ENCODE assay signal across 1 cellular context in the genomic region with DNA sequence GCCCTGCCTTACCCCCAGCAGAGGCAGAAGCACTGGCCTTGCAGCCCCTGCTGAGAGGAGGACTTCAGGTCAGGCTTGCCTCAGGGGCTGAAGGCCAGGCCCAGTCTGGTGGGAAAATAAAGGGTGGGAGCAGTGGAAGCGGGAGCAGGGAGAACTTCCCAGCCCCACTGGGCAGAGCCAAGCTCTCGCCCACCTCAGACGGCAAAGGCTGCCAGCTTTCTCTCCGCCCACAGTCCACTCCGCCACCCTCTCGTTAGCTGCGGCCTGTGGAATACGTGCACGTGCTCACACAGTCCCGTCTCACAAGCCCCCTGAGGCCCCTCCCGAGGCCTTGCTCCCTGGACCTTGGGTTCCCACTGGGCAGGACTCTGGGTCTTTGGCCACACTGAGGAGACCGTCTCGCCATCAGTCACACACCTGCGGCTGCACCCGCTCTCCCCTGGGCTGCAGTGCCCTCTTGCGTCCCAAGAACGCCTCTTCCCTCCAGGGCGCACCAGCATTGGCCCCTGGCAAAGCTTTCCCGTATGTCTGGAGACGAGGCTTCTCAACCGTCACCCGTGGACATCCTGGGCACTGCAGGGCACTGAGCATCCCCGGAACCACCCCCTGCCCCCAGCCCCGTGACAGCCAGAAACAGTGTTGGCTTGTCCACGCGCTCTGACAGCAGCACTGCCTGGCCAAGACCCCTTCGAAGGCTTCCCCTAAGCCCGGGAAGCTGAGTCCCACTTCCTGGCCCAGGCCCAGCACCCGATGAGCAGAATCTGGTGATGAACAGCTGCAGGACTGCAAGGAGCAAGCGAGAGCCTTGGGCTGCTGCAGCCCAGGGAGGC.
A peak's percentile ranks its signal among the peaks of the same experiment; 100 is the strongest.
TF ChIP-seq lines count a peak whose summit lies in the region.

No MANE protein-coding gene starts in this region.

TF ChIP-seq in HepG2, 621 proteins besides CTCF, POLR2A, EP300 and RAD21 (continued from another document and continues in another):
- TF ChIP-seq ZBED4 (CRISPR knock-in tag; IDR thresholded peaks at IDR 0.05; ENCODE audit: borderline replicate concordance) (no peak; the same call in 1 of the 2 replicates), FOXK2 (IDR thresholded peaks at IDR 0.05) (no peak), NFE2 (CRISPR knock-in tag; IDR thresholded peaks at IDR 0.05) (no peak), PRDM15 (CRISPR knock-in tag; IDR thresholded peaks at IDR 0.05) (no peak), ARID4A (CRISPR knock-in tag; IDR thresholded peaks at IDR 0.05; ENCODE audit: borderline replicate concordance) (peak; percentile 65), LCORL (IDR thresholded peaks at IDR 0.05) (no peak), LCORL (CRISPR knock-in tag; IDR thresholded peaks at IDR 0.05) (peak; percentile 92), HNF4A (CRISPR knock-in tag; IDR thresholded peaks at IDR 0.05) (peak; percentile 83), ZNF292 (CRISPR knock-in tag; IDR thresholded peaks at IDR 0.05; ENCODE audit: borderline replicate concordance, low read depth) (no peak), PRMT3 (CRISPR knock-in tag; IDR thresholded peaks at IDR 0.05; ENCODE audit: borderline replicate concordance, low read depth) (no peak), CEBPB (IDR thresholded peaks at IDR 0.05; ENCODE audit: borderline replicate concordance, low read depth, low read length) (no peak), HNF1B (CRISPR knock-in tag; IDR thresholded peaks at IDR 0.05) (peak; percentile 59; the same call in 1 of the 2 replicates), JUNB (CRISPR knock-in tag; IDR thresholded peaks at IDR 0.05; ENCODE audit: borderline replicate concordance) (no peak), ZBTB1 (CRISPR knock-in tag; IDR thresholded peaks at IDR 0.05; ENCODE audit: borderline replicate concordance) (no peak), ZNF512 (CRISPR knock-in tag; IDR thresholded peaks at IDR 0.05) (no peak), ERF (CRISPR knock-in tag; IDR thresholded peaks at IDR 0.05) (peak; percentile 75), HOXA3 (CRISPR knock-in tag; IDR thresholded peaks at IDR 0.05) (peak; percentile 80), FOXC1 (CRISPR knock-in tag; IDR thresholded peaks at IDR 0.05; ENCODE audit: borderline replicate concordance) (peak; percentile 83), ZNF382 (CRISPR knock-in tag; IDR thresholded peaks at IDR 0.05; ENCODE audit: borderline replicate concordance) (no peak), HNF4G (IDR thresholded peaks at IDR 0.05; ENCODE audit: borderline replicate concordance, low read depth, low read length) (peak; percentile 73), HNF4G (CRISPR knock-in tag; IDR thresholded peaks at IDR 0.05; ENCODE audit: borderline replicate concordance, low read depth) (peak; percentile 83; the same call in 1 of the 2 replicates), ZSCAN20 (CRISPR knock-in tag; IDR thresholded peaks at IDR 0.05; ENCODE audit: borderline replicate concordance) (no peak)
- TF ChIP-seq, protein P1, sequence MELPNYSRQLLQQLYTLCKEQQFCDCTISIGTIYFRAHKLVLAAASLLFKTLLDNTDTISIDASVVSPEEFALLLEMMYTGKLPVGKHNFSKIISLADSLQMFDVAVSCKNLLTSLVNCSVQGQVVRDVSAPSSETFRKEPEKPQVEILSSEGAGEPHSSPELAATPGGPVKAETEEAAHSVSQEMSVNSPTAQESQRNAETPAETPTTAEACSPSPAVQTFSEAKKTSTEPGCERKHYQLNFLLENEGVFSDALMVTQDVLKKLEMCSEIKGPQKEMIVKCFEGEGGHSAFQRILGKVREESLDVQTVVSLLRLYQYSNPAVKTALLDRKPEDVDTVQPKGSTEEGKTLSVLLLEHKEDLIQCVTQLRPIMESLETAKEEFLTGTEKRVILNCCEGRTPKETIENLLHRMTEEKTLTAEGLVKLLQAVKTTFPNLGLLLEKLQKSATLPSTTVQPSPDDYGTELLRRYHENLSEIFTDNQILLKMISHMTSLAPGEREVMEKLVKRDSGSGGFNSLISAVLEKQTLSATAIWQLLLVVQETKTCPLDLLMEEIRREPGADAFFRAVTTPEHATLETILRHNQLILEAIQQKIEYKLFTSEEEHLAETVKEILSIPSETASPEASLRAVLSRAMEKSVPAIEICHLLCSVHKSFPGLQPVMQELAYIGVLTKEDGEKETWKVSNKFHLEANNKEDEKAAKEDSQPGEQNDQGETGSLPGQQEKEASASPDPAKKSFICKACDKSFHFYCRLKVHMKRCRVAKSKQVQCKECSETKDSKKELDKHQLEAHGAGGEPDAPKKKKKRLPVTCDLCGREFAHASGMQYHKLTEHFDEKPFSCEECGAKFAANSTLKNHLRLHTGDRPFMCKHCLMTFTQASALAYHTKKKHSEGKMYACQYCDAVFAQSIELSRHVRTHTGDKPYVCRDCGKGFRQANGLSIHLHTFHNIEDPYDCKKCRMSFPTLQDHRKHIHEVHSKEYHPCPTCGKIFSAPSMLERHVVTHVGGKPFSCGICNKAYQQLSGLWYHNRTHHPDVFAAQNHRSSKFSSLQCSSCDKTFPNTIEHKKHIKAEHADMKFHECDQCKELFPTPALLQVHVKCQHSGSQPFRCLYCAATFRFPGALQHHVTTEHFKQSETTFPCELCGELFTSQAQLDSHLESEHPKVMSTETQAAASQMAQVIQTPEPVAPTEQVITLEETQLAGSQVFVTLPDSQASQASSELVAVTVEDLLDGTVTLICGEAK (IDR thresholded peaks at IDR 0.05), result no peak
- TF ChIP-seq, protein P1 (CRISPR knock-in tag; IDR thresholded peaks at IDR 0.05), result peak; percentile 77; the same call in 1 of the 2 replicates
